Comparison of ENCODE assay signal across 10 cellular contexts in the genomic region with DNA sequence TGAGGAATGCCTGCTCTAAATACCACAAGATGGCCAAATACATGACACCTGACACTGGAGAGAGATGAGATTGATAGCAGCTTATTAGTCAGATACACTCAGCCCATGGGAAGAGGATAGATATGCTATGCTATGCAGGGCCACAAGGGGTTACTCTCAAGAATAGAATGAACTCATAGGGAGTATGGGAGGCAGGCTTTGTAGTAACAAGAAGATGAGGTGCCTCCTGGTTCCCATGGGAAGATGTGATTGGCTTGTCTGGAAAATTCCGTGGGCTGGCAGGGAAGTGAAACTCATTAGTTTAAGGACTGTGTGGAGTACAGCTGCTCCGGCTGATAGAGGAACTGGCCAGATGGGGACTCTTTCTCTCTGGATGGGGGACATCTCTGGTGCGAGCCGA. TPM values are rescaled to one million over a fixed set of nuclear protein-coding genes. Genes with fewer than 3 reads are reported as not detected.
DNase-seq lines count a peak whose midpoint lies in the region; ATAC-seq and TF ChIP-seq lines count a peak whose summit lies in the region.
"Had no signal": no experiment of that assay in that cellular context is flagged by ENCODE, and none has a peak within 500 bp of the region (broad histone marks: within the 10 kb centered on the region; RNA-seq: fewer than 3 reads in every experiment).

No MANE protein-coding gene starts in this region.

- H3K36me3 Mint-ChIP-seq in CD14-positive monocyte, result peaks cover 11 to 16% of the 10 kb centered on the region in 2 donors

- H3K4me1 ChIP-seq in HEK293 (ENCODE audit: control insufficient read depth, insufficient read depth, low read length) (0 out of 2 replicates have a peak, but pooled peaks cover 3% of the 10 kb centered on the region), Panc1 (ENCODE audit: control insufficient read depth, insufficient read depth, low read length) (no peaks in the 10 kb centered on the region)

- in situ Hi-C loops in Panc1 (cut with HindIII; ENCODE audit: low pct_unique_long_range_greater_than_20kb, low sequenced_read_pairs), result no loop called here

- no peaks in the 10 kb centered on the region for H3K9me3 Mint-ChIP-seq in CD14-positive monocyte
- H3K9me3 Mint-ChIP-seq: stimulated activated memory B cell treated with anti-CD40 and anti-IgM and Interleukin-4, amounts not matched to agents 10 μg/mL and 1 μg/mL and 100 μg/mL, for 72 hours had no signal

- H3K4me1 Mint-ChIP-seq in CD14-positive monocyte, result peaks cover 5% of the 10 kb centered on the region

- intact Hi-C loops in CD14-positive monocyte (cut with micrococcal nuclease), result no loop called here
- intact Hi-C loops in Panc1 (cut with micrococcal nuclease; ENCODE audit: unreplicated experiment), result no loop called here

- H3K27ac ChIP-seq in HEK293 (ENCODE audit: extremely low read depth, low read depth, low read length) (no peak overlapping the region), Panc1 (ENCODE audit: low read length) (no peak overlapping the region)

- no peak for DNase-seq in CD14-positive monocyte (ENCODE audit: low spot score)
- DNase-seq in Panc1 (ENCODE audit: low read depth, low spot score), result no peak
- peak; percentile 63 for DNase-seq in iPS DF 19.7 (ENCODE audit: low read depth, low spot score)
- DNase-seq in activated effector memory CD4-positive, alpha-beta T cell treated with anti-CD3 and anti-CD28 coated beads, Interleukin-2, amount 50 U/mL, for 16 hours, result no peak
- no peak for DNase-seq in HuH-7.5 (ENCODE audit: low spot score)
- DNase-seq in stimulated activated CD4-positive, alpha-beta T cell treated with anti-CD3 and anti-CD28 coated beads, Interleukin-4, amount 100 ng/mL, for 24 hours, result no peak
- DNase-seq: cortex of kidney had no signal

- CTCF ChIA-PET in HEK293 (lab: Yijun Ruan, JAX), result interaction anchor here (0.6 kb wide), 2 partner anchors 154 to 234 kb away, joined by 3 to 6 read pairs; no protein-coding TSS in a partner anchor
- CTCF ChIA-PET in Panc1 (lab: Charles Lee), result no interaction called here

- H3K9me3 ChIP-seq in HEK293 (ENCODE audit: control insufficient read depth, insufficient read depth, low read depth, low read length), result no peaks in the 10 kb centered on the region
- no peaks in the 10 kb centered on the region for H3K9me3 ChIP-seq in Panc1 (ENCODE audit: control insufficient read depth, insufficient read depth, low read depth, low read length)

- BruUV-seq in Panc1 (replicated peaks; lab: Mats Ljungman, UMichigan), result no TSS peak

- peak; percentile 89 for ATAC-seq in Panc1
- no peak for ATAC-seq in HG03521 (IDR thresholded peaks at IDR 0.05; ENCODE audit: unreplicated experiment)
- ATAC-seq: stimulated activated memory B cell treated with anti-CD40 and anti-IgM and Interleukin-4, amounts not matched to agents 10 μg/mL and 1 μg/mL and 100 μg/mL, for 72 hours had no signal

- no peaks in the 10 kb centered on the region for H3K27me3 Mint-ChIP-seq in CD14-positive monocyte (ENCODE audit: low read depth in 3 of 3)
- H3K27me3 Mint-ChIP-seq: stimulated activated memory B cell treated with anti-CD40 and anti-IgM and Interleukin-4, amounts not matched to agents 10 μg/mL and 1 μg/mL and 100 μg/mL, for 72 hours had no signal

- H3K27me3 ChIP-seq in Panc1 (ENCODE audit: control insufficient read depth, insufficient read depth, low read length), result no peaks in the 10 kb centered on the region; the same call in 1 of the 2 replicates

- H3K27ac Mint-ChIP-seq in CD14-positive monocyte, result peak overlapping the region in 1 of 7 donors; percentile 9
- H3K27ac Mint-ChIP-seq: stimulated activated memory B cell treated with anti-CD40 and anti-IgM and Interleukin-4, amounts not matched to agents 10 μg/mL and 1 μg/mL and 100 μg/mL, for 72 hours had no signal

- no peaks in the 10 kb centered on the region for H3K36me3 ChIP-seq in HEK293 (ENCODE audit: control insufficient read depth in 2 of 2, insufficient read depth in 1 of 2, low read length in 2 of 2)
- no peaks in the 10 kb centered on the region for H3K36me3 ChIP-seq in Panc1 (ENCODE audit: control insufficient read depth, insufficient read depth, low read length)

- H3K4me3 Mint-ChIP-seq in CD14-positive monocyte, result no peak overlapping the region
- H3K4me3 Mint-ChIP-seq: stimulated activated memory B cell treated with anti-CD40 and anti-IgM and Interleukin-4, amounts not matched to agents 10 μg/mL and 1 μg/mL and 100 μg/mL, for 72 hours had no signal

- POLR2A ChIA-PET in HEK293 (lab: Yijun Ruan, JAX), result interaction anchor here (0.7 kb wide), 1 partner anchor 96 kb away, joined by 3 read pairs; no protein-coding TSS in a partner anchor
- POLR2A ChIA-PET in Panc1 (lab: Charles Lee), result no interaction called here

- TF ChIP-seq CTCF in CD14-positive monocyte (IDR thresholded peaks at IDR 0.05) (peak; percentile 29), HEK293 (tag by site-specific recombination; IDR thresholded peaks at IDR 0.05) (no peak), Panc1 (IDR thresholded peaks at IDR 0.05) (peak; percentile 38)

- H3K4me3 ChIP-seq in HEK293 (ENCODE audit: low read depth, low read length), result no peak overlapping the region
- H3K4me3 ChIP-seq in Panc1 (ENCODE audit: low read depth in 2 of 2, low read length in 2 of 2), result no peak overlapping the region

TF ChIP-seq in HEK293, 187 proteins besides CTCF, POLR2A, EP300 and RAD21:
- TF ChIP-seq ZBTB8A (tag by site-specific recombination; IDR thresholded peaks at IDR 0.05), result no peak
- TF ChIP-seq WT1 (tag by site-specific recombination; IDR thresholded peaks at IDR 0.05), result 0 out of 2 replicates have a peak, but pooled peaks have one; percentile 47
- TF ChIP-seq, protein P1, sequence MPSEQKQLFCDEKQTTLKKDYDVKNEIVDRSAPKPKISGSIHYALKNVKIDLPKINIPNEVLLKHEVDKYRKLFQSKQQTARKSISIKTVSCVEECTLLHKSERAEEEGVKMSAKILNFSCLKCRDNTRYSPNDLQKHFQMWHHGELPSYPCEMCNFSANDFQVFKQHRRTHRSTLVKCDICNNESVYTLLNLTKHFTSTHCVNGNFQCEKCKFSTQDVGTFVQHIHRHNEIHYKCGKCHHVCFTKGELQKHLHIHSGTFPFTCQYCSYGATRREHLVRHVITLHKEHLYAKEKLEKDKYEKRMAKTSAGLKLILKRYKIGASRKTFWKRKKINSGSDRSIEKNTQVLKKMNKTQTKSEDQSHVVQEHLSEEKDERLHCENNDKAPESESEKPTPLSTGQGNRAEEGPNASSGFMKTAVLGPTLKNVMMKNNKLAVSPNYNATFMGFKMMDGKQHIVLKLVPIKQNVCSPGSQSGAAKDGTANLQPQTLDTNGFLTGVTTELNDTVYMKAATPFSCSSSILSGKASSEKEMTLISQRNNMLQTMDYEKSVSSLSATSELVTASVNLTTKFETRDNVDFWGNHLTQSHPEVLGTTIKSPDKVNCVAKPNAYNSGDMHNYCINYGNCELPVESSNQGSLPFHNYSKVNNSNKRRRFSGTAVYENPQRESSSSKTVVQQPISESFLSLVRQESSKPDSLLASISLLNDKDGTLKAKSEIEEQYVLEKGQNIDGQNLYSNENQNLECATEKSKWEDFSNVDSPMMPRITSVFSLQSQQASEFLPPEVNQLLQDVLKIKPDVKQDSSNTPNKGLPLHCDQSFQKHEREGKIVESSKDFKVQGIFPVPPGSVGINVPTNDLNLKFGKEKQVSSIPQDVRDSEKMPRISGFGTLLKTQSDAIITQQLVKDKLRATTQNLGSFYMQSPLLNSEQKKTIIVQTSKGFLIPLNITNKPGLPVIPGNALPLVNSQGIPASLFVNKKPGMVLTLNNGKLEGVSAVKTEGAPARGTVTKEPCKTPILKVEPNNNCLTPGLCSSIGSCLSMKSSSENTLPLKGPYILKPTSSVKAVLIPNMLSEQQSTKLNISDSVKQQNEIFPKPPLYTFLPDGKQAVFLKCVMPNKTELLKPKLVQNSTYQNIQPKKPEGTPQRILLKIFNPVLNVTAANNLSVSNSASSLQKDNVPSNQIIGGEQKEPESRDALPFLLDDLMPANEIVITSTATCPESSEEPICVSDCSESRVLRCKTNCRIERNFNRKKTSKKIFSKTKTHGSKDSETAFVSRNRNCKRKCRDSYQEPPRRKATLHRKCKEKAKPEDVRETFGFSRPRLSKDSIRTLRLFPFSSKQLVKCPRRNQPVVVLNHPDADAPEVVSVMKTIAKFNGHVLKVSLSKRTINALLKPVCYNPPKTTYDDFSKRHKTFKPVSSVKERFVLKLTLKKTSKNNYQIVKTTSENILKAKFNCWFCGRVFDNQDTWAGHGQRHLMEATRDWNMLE (tag by site-specific recombination; conservative IDR thresholded peaks at IDR 0.05; ENCODE audit: low read depth), result no peak
- no peak for TF ChIP-seq ZNF10 (tag by site-specific recombination; IDR thresholded peaks at IDR 0.05)

RNA-seq across cellular contexts. Expression of a gene that starts 16.5 kb away (rescaled TPM):
- polyA plus RNA-seq in CD14-positive monocyte, result 1 to 10 TPM; 1.2 to 1.5 TPM
- total RNA-seq in Panc1 (2021; ENCODE audit: unreplicated experiment), result 1.3 TPM
- polyA plus RNA-seq in Panc1 (2012; ENCODE audit: insufficient read length), result 1.3 TPM

RNA-seq across cellular contexts. Expression of a gene that starts 23.3 kb away (rescaled TPM):
- polyA plus RNA-seq in CD14-positive monocyte, result 100 to 1,000 TPM; 176 to 182 TPM
- total RNA-seq in Panc1 (2021; ENCODE audit: unreplicated experiment), result 72.7 TPM
- polyA plus RNA-seq in Panc1 (2012; ENCODE audit: insufficient read length), result 51.8 TPM

RNA-seq across cellular contexts. Expression of a gene that starts 23.8 kb away (rescaled TPM):
- polyA plus RNA-seq in CD14-positive monocyte, result 1 to 10 TPM; 1.2 to 1.3 TPM
- 0.57 TPM for total RNA-seq in Panc1 (2021; ENCODE audit: unreplicated experiment)
- 2.4 TPM for polyA plus RNA-seq in Panc1 (2012; ENCODE audit: insufficient read length)
